Comparison of ENCODE assay signal across 12 cellular contexts in the genomic region with DNA sequence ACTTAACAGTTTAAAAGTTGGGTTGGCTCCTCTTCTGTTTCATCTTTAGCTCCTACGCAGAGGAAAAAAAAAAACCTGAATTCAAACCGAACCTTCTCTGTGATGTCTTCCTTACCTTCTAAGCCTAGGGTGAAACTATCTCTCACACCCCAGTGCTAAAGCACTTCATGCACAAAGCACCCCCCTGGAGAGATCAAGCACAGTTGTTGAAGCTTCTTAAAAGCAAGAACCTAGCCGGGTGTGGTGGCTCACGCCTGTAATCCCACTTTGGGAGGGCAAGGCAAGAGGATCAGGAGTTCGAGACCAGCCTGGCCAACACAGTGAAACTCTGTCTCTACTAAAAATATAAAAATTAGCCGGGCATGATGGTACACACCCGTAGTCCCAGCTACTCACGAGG. TPM values are rescaled to one million over a fixed set of nuclear protein-coding genes. Genes with fewer than 3 reads are reported as not detected.
DNase-seq lines count a peak whose midpoint lies in the region; ATAC-seq and TF ChIP-seq lines count a peak whose summit lies in the region.
"Had no signal": no experiment of that assay in that cellular context is flagged by ENCODE, and none has a peak within 500 bp of the region (broad histone marks: within the 10 kb centered on the region; RNA-seq: fewer than 3 reads in every experiment).

No MANE protein-coding gene starts in this region.

- H3K27me3 ChIP-seq in cardiac muscle cell (no peaks in the 10 kb centered on the region), tibial nerve (no peaks in the 10 kb centered on the region)
- H3K27me3 ChIP-seq: SJSA1 had no signal

- H3K27ac Mint-ChIP-seq in activated naive CD8-positive, alpha-beta T cell treated with anti-CD3 and anti-CD28 coated beads, Interleukin-2, amount 10 ng/mL, durations not matched to agents 7 days and 5 days: peak overlapping the region; percentile 9
- peak overlapping the region; percentile 94 for H3K27ac Mint-ChIP-seq in mesothelial cell of epicardium
- H3K27ac Mint-ChIP-seq: IgD-negative memory B cell had no signal

- H3K9me3 Mint-ChIP-seq in activated naive CD8-positive, alpha-beta T cell treated with anti-CD3 and anti-CD28 coated beads, Interleukin-2, amount 10 ng/mL, durations not matched to agents 7 days and 5 days: no peaks in the 10 kb centered on the region
- H3K9me3 Mint-ChIP-seq in mesothelial cell of epicardium: no peaks in the 10 kb centered on the region
- H3K9me3 Mint-ChIP-seq: IgD-negative memory B cell; naive thymus-derived CD4-positive, alpha-beta T cell had no signal

- H3K9me3 ChIP-seq in cardiac muscle cell (ENCODE audit: low read depth) (no peaks in the 10 kb centered on the region), tibial nerve (no peaks in the 10 kb centered on the region)
- H3K9me3 ChIP-seq: SJSA1 had no signal

- 88 to 96% methylated on average over 8 of the region's 8 CpGs for WGBS in tibial nerve, 2 donors

- intact Hi-C loops in Right ventricle myocardium superior (cut with DNase I): loop anchor here (5.0 kb wide), 1 partner anchor 34 kb away; no protein-coding TSS in a partner anchor

- H3K36me3 ChIP-seq in cardiac muscle cell (no peaks in the 10 kb centered on the region), tibial nerve (peaks cover 0 to 16% (median 0%) of the 10 kb centered on the region in 3 donors)

- no peaks in the 10 kb centered on the region for H3K27me3 Mint-ChIP-seq in activated naive CD8-positive, alpha-beta T cell treated with anti-CD3 and anti-CD28 coated beads, Interleukin-2, amount 10 ng/mL, durations not matched to agents 7 days and 5 days
- H3K27me3 Mint-ChIP-seq in mesothelial cell of epicardium (ENCODE audit: low read depth): no peaks in the 10 kb centered on the region
- H3K27me3 Mint-ChIP-seq: IgD-negative memory B cell; naive thymus-derived CD4-positive, alpha-beta T cell had no signal

- no peak for DNase-seq in cardiac muscle cell (ENCODE audit: low read depth in 1 of 2, low spot score in 1 of 2)
- DNase-seq in Right ventricle myocardium superior: no peak
- no peak for DNase-seq in activated naive CD8-positive, alpha-beta T cell treated with anti-CD3 and anti-CD28 coated beads, Interleukin-2, amount 10 ng/mL, durations not matched to agents 7 days and 5 days
- DNase-seq in mesothelial cell of epicardium (ENCODE audit: low spot score in 2 of 2, unreplicated experiment in 2 of 2): no peak
- no peak for DNase-seq in tibial nerve (ENCODE audit: low spot score in 2 of 2)
- no peak for DNase-seq in foreskin melanocyte
- DNase-seq in NCI-H1436 treated with DMSO at 0.1 percent for 48 hours (lab: John Stamatoyannopoulos, UW): no peak
- DNase-seq: C1 segment of cervical spinal cord; naive thymus-derived CD4-positive, alpha-beta T cell had no signal

- ATAC-seq in Right ventricle myocardium superior (ENCODE audit: poor library complexity): no peak
- ATAC-seq in activated naive CD8-positive, alpha-beta T cell treated with anti-CD3 and anti-CD28 coated beads, Interleukin-2, amount 10 ng/mL, durations not matched to agents 7 days and 5 days (ENCODE audit: low read depth): no peak
- no peak for ATAC-seq in GM19351 (IDR thresholded peaks at IDR 0.05; ENCODE audit: unreplicated experiment)
- ATAC-seq: naive thymus-derived CD4-positive, alpha-beta T cell had no signal

- TF ChIP-seq EP300 in tibial nerve (IDR thresholded peaks at IDR 0.05): no peak

- no peak for TF ChIP-seq CTCF in cardiac muscle cell (IDR thresholded peaks at IDR 0.05; ENCODE audit: low read depth, low read length)
- no peak for TF ChIP-seq CTCF in mesothelial cell of epicardium (IDR thresholded peaks at IDR 0.05; ENCODE audit: unreplicated experiment)
- no peak for TF ChIP-seq CTCF in tibial nerve (IDR thresholded peaks at IDR 0.05)

- H3K4me1 ChIP-seq in cardiac muscle cell (ENCODE audit: low read depth) (peaks cover 47% of the 10 kb centered on the region), tibial nerve (peaks cover 0 to 68% (median 56%) of the 10 kb centered on the region in 4 donors)

- H3K36me3 Mint-ChIP-seq in activated naive CD8-positive, alpha-beta T cell treated with anti-CD3 and anti-CD28 coated beads, Interleukin-2, amount 10 ng/mL, durations not matched to agents 7 days and 5 days: peaks cover 12% of the 10 kb centered on the region
- peaks cover 7% of the 10 kb centered on the region for H3K36me3 Mint-ChIP-seq in mesothelial cell of epicardium

- H3K27ac ChIP-seq in cardiac muscle cell (peak overlapping the region; percentile 100), tibial nerve (peak overlapping the region; percentile 46 to 97 (median 88))

- TF ChIP-seq POLR2A in tibial nerve (IDR thresholded peaks at IDR 0.05): no peak

- no peak overlapping the region for H3K4me3 Mint-ChIP-seq in activated naive CD8-positive, alpha-beta T cell treated with anti-CD3 and anti-CD28 coated beads, Interleukin-2, amount 10 ng/mL, durations not matched to agents 7 days and 5 days
- H3K4me3 Mint-ChIP-seq in mesothelial cell of epicardium: no peak overlapping the region

- POLR2A ChIA-PET in activated naive CD8-positive, alpha-beta T cell treated with anti-CD3 and anti-CD28 coated beads, Interleukin-2, amount 10 ng/mL, durations not matched to agents 7 days and 5 days (lab: Charles Lee): no interaction called here

- H3K4me1 Mint-ChIP-seq in activated naive CD8-positive, alpha-beta T cell treated with anti-CD3 and anti-CD28 coated beads, Interleukin-2, amount 10 ng/mL, durations not matched to agents 7 days and 5 days: peaks cover 56% of the 10 kb centered on the region
- peaks cover 76% of the 10 kb centered on the region for H3K4me1 Mint-ChIP-seq in mesothelial cell of epicardium

- H3K4me3 ChIP-seq in cardiac muscle cell: no peak overlapping the region
- no peak overlapping the region for H3K4me3 ChIP-seq in tibial nerve
- H3K4me3 ChIP-seq: SJSA1 had no signal

RNA-seq across cellular contexts. Expression of gene CORO1C, which starts 37.5 kb away (rescaled TPM):
- total RNA-seq in cardiac muscle cell (48.0 and 65.4 TPM in 2 replicates), Right ventricle myocardium superior (69.1 TPM), mesothelial cell of epicardium (61.8 to 65.3 TPM (median 64.8 TPM) in 3 replicates), tibial nerve (100 to 1,000 TPM; 110 to 181 (median 158) TPM)
- 67.5 and 72.5 TPM in 2 replicates for polyA plus RNA-seq in cardiac muscle cell
- total RNA-seq in activated naive CD8-positive, alpha-beta T cell treated with anti-CD3 and anti-CD28 coated beads, Interleukin-2, amount 10 ng/mL, durations not matched to agents 7 days and 5 days: 10 to 100 TPM; 47.4 to 53.7 TPM
